In the genomic region with DNA sequence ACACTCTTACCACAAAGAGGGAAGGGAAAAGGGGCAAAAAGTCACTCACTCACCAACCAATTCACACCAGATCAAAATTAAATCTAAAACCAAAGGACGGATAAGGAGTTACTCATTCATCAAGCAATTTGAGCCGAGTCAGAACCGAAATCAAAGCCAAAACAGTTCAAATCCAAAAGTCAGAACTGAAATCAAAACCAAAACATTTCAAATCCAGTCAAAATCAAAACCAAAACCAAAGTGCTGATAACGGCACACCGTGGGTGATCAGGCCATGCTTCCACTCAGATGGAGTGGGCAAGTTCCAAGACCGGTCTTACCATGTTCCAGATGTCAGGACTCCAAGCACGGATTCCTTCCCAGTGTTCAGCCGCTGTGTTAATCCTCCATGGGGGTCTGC, we compare ENCODE assay signal across 18 cellular contexts.
DNase-seq lines count a peak whose midpoint lies in the region; ATAC-seq and TF ChIP-seq lines count a peak whose summit lies in the region.
"Had no signal": no experiment of that assay in that cellular context is flagged by ENCODE, and none has a peak within 500 bp of the region (broad histone marks: within the 10 kb centered on the region; RNA-seq: fewer than 3 reads in every experiment).

No MANE protein-coding gene starts in this region.

- intact Hi-C loops in IMR-90 (cut with micrococcal nuclease) (no loop called here), mammary epithelial cell (cut with micrococcal nuclease) (no loop called here)

- H3K9ac ChIP-seq in IMR-90 (ENCODE audit: low read depth, low read length) (no peak overlapping the region), mammary epithelial cell (ENCODE audit: insufficient read depth, low read length) (no peak overlapping the region)

- no peak for TF ChIP-seq RAD21 in IMR-90 (IDR thresholded peaks at IDR 0.05; ENCODE audit: low read length)

- no TSS peak for BruUV-seq in IMR-90 (replicated peaks; lab: Mats Ljungman, UMichigan)
- no TSS peak for BruUV-seq in mammary epithelial cell (replicated peaks; lab: Mats Ljungman, UMichigan)

- peak overlapping the region; percentile 36; the same call in 1 of the 2 replicates for H2BK120ac ChIP-seq in IMR-90 (ENCODE audit: low read depth, low read length)

- H2AK5ac ChIP-seq in IMR-90 (ENCODE audit: low read depth, low read length): 0 out of 2 replicates have a peak overlapping the region, but pooled peaks have one; percentile 66

- H3K4me1 Mint-ChIP-seq in effector memory CD8-positive, alpha-beta T cell (ENCODE audit: low read depth in 2 of 2): peaks cover 0 to 3% of the 10 kb centered on the region in 2 donors

- ATAC-seq in IMR-90 (ENCODE audit: low read depth): no peak
- ATAC-seq in effector memory CD8-positive, alpha-beta T cell (replicated peaks): no peak
- ATAC-seq in HG02623 (IDR thresholded peaks at IDR 0.05; ENCODE audit: unreplicated experiment): no peak
- ATAC-seq: naive thymus-derived CD4-positive, alpha-beta T cell; SK-N-SH treated with all-trans-retinoic acid at 6 μM for 48 hours had no signal

- CTCF ChIA-PET in IMR-90 (lab: Yijun Ruan, JAX): no interaction called here
- CTCF ChIA-PET in mammary epithelial cell (lab: Charles Lee; ENCODE audit: low non-redundant PET): no interaction called here

- H2AFZ ChIP-seq in IMR-90 (replicated peaks; ENCODE audit: low read length, poor library complexity): no peak overlapping the region
- H2AFZ ChIP-seq in mammary epithelial cell (ENCODE audit: low read depth, low read length): no peak overlapping the region

- no peaks in the 10 kb centered on the region for H3K79me1 ChIP-seq in IMR-90 (ENCODE audit: low read depth in 1 of 2, low read length in 2 of 2)

- H3K4me3 ChIP-seq in IMR-90 (ENCODE audit: insufficient read depth, low read depth, low read length) (no peak overlapping the region), mammary epithelial cell (replicated peaks in 1 of 3; ENCODE audit: insufficient read depth in 1 of 3, low read depth in 2 of 3, low read length in 3 of 3) (no peak overlapping the region)
- H3K4me3 ChIP-seq: left ventricle myocardium inferior, Peyer's patch had no signal

- H2BK15ac ChIP-seq in IMR-90 (ENCODE audit: low read depth, low read length): peak overlapping the region; percentile 49; the same call in 2 of the 3 replicates

- no peak overlapping the region for H2AK9ac ChIP-seq in IMR-90 (replicated peaks; ENCODE audit: low read depth, low read length, poor library complexity)

- H3K27me3 Mint-ChIP-seq in effector memory CD8-positive, alpha-beta T cell: no peaks in the 10 kb centered on the region

- peak overlapping the region; percentile 12; the same call in 1 of the 2 replicates for H3K18ac ChIP-seq in IMR-90 (ENCODE audit: low read depth, low read length)

- no peak overlapping the region for H3K4me2 ChIP-seq in IMR-90 (ENCODE audit: low read depth, low read length)
- no peak overlapping the region for H3K4me2 ChIP-seq in mammary epithelial cell (ENCODE audit: insufficient read depth, low read depth, low read length)

- H3K36me3 ChIP-seq in IMR-90 (ENCODE audit: control insufficient read depth, insufficient read depth, low read length) (no peaks in the 10 kb centered on the region), mammary epithelial cell (ENCODE audit: insufficient read depth, low read length) (no peaks in the 10 kb centered on the region)
- H3K36me3 ChIP-seq: left ventricle myocardium inferior, Peyer's patch had no signal

- 95% methylated on average over 4 of the region's 8 CpGs; no CpG with 5 or more reads in 1 of the 2 experiments for WGBS in IMR-90 (ENCODE audit: extremely low coverage in 2 of 2, insufficient read length in 1 of 2), 2 experiments
- WGBS in mammary epithelial cell (ENCODE audit: low coverage, missing lambda C conversion rate): 95% methylated on average over 8 of the region's 8 CpGs

- dilution Hi-C loops in IMR-90 (cut with HindIII; ENCODE audit: low sequenced_read_pairs, unreplicated experiment): no loop called here
- dilution Hi-C loops in mammary epithelial cell (cut with HindIII; ENCODE audit: low sequenced_read_pairs): no loop called here

- no peak overlapping the region for H3K56ac ChIP-seq in IMR-90 (ENCODE audit: extremely low read depth, insufficient read depth, low read length)

- no peak for TF ChIP-seq POLR2A in IMR-90 (IDR thresholded peaks at IDR 0.05; ENCODE audit: low read depth, low read length)

- no peaks in the 10 kb centered on the region for H3K9me3 Mint-ChIP-seq in effector memory CD8-positive, alpha-beta T cell

- peak overlapping the region; percentile 51 for H3K4ac ChIP-seq in IMR-90 (ENCODE audit: low read depth, low read length)

- H4K91ac ChIP-seq in IMR-90 (ENCODE audit: insufficient read depth, low read depth, low read length): 0 out of 2 replicates have a peak overlapping the region, but pooled peaks have one; percentile 33

- in situ Hi-C loops in IMR-90 (cut with MboI; ENCODE audit: low sequenced_read_pairs): no loop called here
- in situ Hi-C loops in mammary epithelial cell (cut with MboI; ENCODE audit: low sequenced_read_pairs in 2 of 2): no loop called here

- no peak overlapping the region for H3K23ac ChIP-seq in IMR-90 (ENCODE audit: low read depth, low read length)

- H3K9me3 ChIP-seq in IMR-90 (ENCODE audit: control insufficient read depth, insufficient read depth, low read length) (peaks cover 5% of the 10 kb centered on the region; the same call in 1 of the 2 replicates), mammary epithelial cell (replicated peaks; ENCODE audit: insufficient read depth, low read length) (no peaks in the 10 kb centered on the region)
- H3K9me3 ChIP-seq: left ventricle myocardium inferior, Peyer's patch had no signal

- H3K27me3 ChIP-seq in IMR-90 (ENCODE audit: control insufficient read depth, insufficient read depth, low read length): no peaks in the 10 kb centered on the region
- H3K27me3 ChIP-seq in mammary epithelial cell (ENCODE audit: insufficient read depth, low read length): no peaks in the 10 kb centered on the region
- H3K27me3 ChIP-seq: Peyer's patch had no signal

- H4K5ac ChIP-seq in IMR-90 (ENCODE audit: low read depth, low read length): no peak overlapping the region

- H3K36me3 Mint-ChIP-seq in effector memory CD8-positive, alpha-beta T cell (ENCODE audit: insufficient read depth): no peaks in the 10 kb centered on the region

- no peaks in the 10 kb centered on the region for H3K79me2 ChIP-seq in mammary epithelial cell (ENCODE audit: insufficient read depth, low read length)

- no peak overlapping the region for H2BK20ac ChIP-seq in IMR-90 (ENCODE audit: low read depth, low read length)

- H4K20me1 ChIP-seq in IMR-90 (ENCODE audit: insufficient read depth, low read length) (no peaks in the 10 kb centered on the region), mammary epithelial cell (ENCODE audit: insufficient read depth, low read length) (no peaks in the 10 kb centered on the region)

- no peak for TF ChIP-seq CTCF in IMR-90 (conservative IDR thresholded peaks at IDR 0.05; ENCODE audit: low read depth, low read length)
- TF ChIP-seq CTCF in mammary epithelial cell (conservative IDR thresholded peaks at IDR 0.05 in 1 of 2, IDR thresholded peaks at IDR 0.05 in 1 of 2; ENCODE audit: extremely low read depth in 1 of 2, insufficient read depth in 1 of 2, low read depth in 1 of 2, low read length in 2 of 2): no peak

- peaks cover 10% of the 10 kb centered on the region for H3K4me1 ChIP-seq in IMR-90 (ENCODE audit: control insufficient read depth, insufficient read depth, low read length)
- peaks cover 6% of the 10 kb centered on the region for H3K4me1 ChIP-seq in mammary epithelial cell (ENCODE audit: insufficient read depth, low read length)
- H3K4me1 ChIP-seq: Peyer's patch had no signal

- H3K9me1 ChIP-seq in IMR-90 (ENCODE audit: insufficient read depth, low read length): peaks cover 2% of the 10 kb centered on the region; the same call in 1 of the 2 replicates

- H3K27ac Mint-ChIP-seq in effector memory CD8-positive, alpha-beta T cell: peak overlapping the region in 1 of 2 donors; percentile 10

- H2BK5ac ChIP-seq in IMR-90 (ENCODE audit: low read depth, low read length, poor library complexity, severe bottlenecking): no peak overlapping the region

- H3K14ac ChIP-seq in IMR-90 (replicated peaks; ENCODE audit: low read depth, low read length): peak overlapping the region; percentile 50; the same call in 1 of the 2 replicates

- peak overlapping the region in 1 of 2 experiments; percentile 61; a peak in 2 of 4 replicates for H4K8ac ChIP-seq in IMR-90 (ENCODE audit: low read depth in 2 of 2, low read length in 2 of 2)

- DNase-seq in stimulated activated naive CD4-positive, alpha-beta T cell treated with Interleukin-2 at 50 U/mL for 16 hours (lab: John Stamatoyannopoulos, UW): peak; percentile 5
- DNase-seq in stimulated activated naive CD4-positive, alpha-beta T cell (lab: John Stamatoyannopoulos, UW): no peak
- DNase-seq in IMR-90: no peak
- DNase-seq in effector memory CD8-positive, alpha-beta T cell: no peak
- DNase-seq in activated effector memory CD4-positive, alpha-beta T cell treated with anti-CD3 and anti-CD28 coated beads, Interleukin-2, amount 50 U/mL, for 16 hours: no peak
- no peak for DNase-seq in stimulated activated CD4-positive, alpha-beta T cell treated with anti-CD3 and anti-CD28 coated beads, Interleukin-4, amount 100 ng/mL, for 1 hour
- no peak for DNase-seq in mammary epithelial cell
- DNase-seq: caudate nucleus; DMS79; effector memory CD4-positive, alpha-beta T cell; H7; left ventricle myocardium inferior; naive thymus-derived CD4-positive, alpha-beta T cell; NCI-H2107; NCI-H526 treated with DMSO at 0.1 percent for 48 hours; Peyer's patch had no signal

- H3K27ac ChIP-seq in IMR-90 (ENCODE audit: insufficient read depth, low read length): no peak overlapping the region; the same call in 1 of the 2 replicates
- H3K27ac ChIP-seq in mammary epithelial cell (ENCODE audit: insufficient read depth, low read depth, low read length): no peak overlapping the region
- H3K27ac ChIP-seq: left ventricle myocardium inferior, Peyer's patch had no signal

- POLR2A ChIA-PET in IMR-90 (lab: Charles Lee; ENCODE audit: unreplicated experiment): interaction anchor here (0.6 kb wide), 1 partner anchor 53 kb away, joined by 3 read pairs; no protein-coding TSS in a partner anchor

- peak overlapping the region; percentile 11 to 22 for H3K4me3 Mint-ChIP-seq in effector memory CD8-positive, alpha-beta T cell

TF ChIP-seq in IMR-90, 13 proteins besides CTCF, POLR2A, EP300 and RAD21 (continues in another document):
- TF ChIP-seq RFX5 (IDR thresholded peaks at IDR 0.05; ENCODE audit: low read depth, low read length): no peak
- TF ChIP-seq FOS (IDR thresholded peaks at IDR 0.05; ENCODE audit: low read depth, low read length): no peak
- TF ChIP-seq RCOR1 (IDR thresholded peaks at IDR 0.05; ENCODE audit: insufficient replicate concordance, low read length): no peak
- TF ChIP-seq BHLHE40 (IDR thresholded peaks at IDR 0.05; ENCODE audit: low read depth, low read length): no peak
- TF ChIP-seq MXI1 (IDR thresholded peaks at IDR 0.05; ENCODE audit: borderline replicate concordance, low read depth, low read length): no peak
- no peak for TF ChIP-seq CEBPB (IDR thresholded peaks at IDR 0.05; ENCODE audit: low read depth, low read length)
- TF ChIP-seq MAZ (IDR thresholded peaks at IDR 0.05; ENCODE audit: borderline replicate concordance, low read depth, low read length): no peak
- TF ChIP-seq CHD1 (IDR thresholded peaks at IDR 0.05; ENCODE audit: low read depth, low read length): no peak
- no peak for TF ChIP-seq NFE2L2 (IDR thresholded peaks at IDR 0.05; ENCODE audit: low read depth, low read length)
